In the genomic region with DNA sequence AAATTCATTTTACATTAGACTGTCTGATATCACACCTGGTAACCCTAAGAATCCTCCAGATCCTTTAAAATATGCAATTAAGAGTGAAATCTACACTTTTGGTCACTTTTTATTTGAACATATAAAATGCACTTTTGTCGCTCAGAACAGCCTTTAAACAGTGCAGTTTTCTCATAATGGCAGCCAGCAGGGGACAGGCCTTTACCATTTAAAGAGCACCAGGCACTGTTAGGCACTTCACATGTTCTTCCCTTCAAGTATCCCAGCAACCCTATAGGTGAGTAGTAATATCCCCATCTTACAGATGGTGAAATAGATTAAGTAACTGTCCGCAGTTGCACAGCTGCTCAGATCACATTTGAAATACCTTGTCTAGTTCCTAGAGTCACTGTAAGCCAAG, we compare ENCODE assay signal across 1 cellular context.
TF ChIP-seq lines count a peak whose summit lies in the region.

No MANE protein-coding gene starts in this region.

TF ChIP-seq in SK-N-SH, 30 proteins besides CTCF, POLR2A, EP300 and RAD21 (continued from another document):
- TF ChIP-seq POLR2AphosphoS5 (IDR thresholded peaks at IDR 0.05; ENCODE audit: low read depth, low read length) (no peak), RFX5 (IDR thresholded peaks at IDR 0.05; ENCODE audit: low read length) (no peak)
